ENCODE assay signal across 8 cellular contexts in the genomic region with DNA sequence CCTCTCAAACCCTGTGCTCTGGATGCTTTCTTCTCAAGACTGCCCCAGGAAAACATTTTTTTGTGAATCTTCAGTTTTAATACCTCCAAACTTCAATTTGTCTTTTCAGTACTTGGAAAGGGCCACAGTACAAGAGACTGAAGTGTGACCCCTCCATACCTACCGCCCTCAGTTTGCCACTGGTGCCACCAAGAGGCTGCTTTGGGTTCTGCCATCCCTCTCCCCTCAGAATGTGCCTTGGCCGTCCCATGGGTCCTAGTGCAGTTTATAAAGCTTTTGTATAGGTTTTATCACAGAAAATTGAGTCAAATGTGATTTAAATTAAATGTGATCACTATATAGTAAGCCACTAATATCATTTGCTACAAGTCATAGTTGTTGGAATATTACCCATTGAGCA.
DNase-seq lines count a peak whose midpoint lies in the region; ATAC-seq and TF ChIP-seq lines count a peak whose summit lies in the region.

No MANE protein-coding gene starts in this region.

- H3K79me2 ChIP-seq in osteoblast (ENCODE audit: insufficient read depth, low read length): no peaks in the 10 kb centered on the region

- H3K36me3 Mint-ChIP-seq in activated T-cell treated with anti-CD3 and anti-CD28 coated beads, Interleukin-2, amount 50 U/mL, for 4 hours (ENCODE audit: insufficient read depth): peaks cover 20% of the 10 kb centered on the region

- no peak overlapping the region for H3K4me3 Mint-ChIP-seq in activated T-cell treated with anti-CD3 and anti-CD28 coated beads, Interleukin-2, amount 50 U/mL, for 4 hours

- H3K27me3 Mint-ChIP-seq in activated T-cell treated with anti-CD3 and anti-CD28 coated beads, Interleukin-2, amount 50 U/mL, for 4 hours (ENCODE audit: low read depth): no peaks in the 10 kb centered on the region

- peak; percentile 68 for TF ChIP-seq CTCF in foreskin keratinocyte (conservative IDR thresholded peaks at IDR 0.05)
- TF ChIP-seq CTCF in osteoblast (IDR thresholded peaks at IDR 0.05; ENCODE audit: extremely low read depth, low read depth, low read length): peak; percentile 85

- H3K27me3 ChIP-seq in foreskin keratinocyte: no peaks in the 10 kb centered on the region
- no peaks in the 10 kb centered on the region for H3K27me3 ChIP-seq in osteoblast (ENCODE audit: insufficient read depth, low read length)

- peak; percentile 60 to 76 for ATAC-seq in activated T-cell treated with anti-CD3 and anti-CD28 coated beads, Interleukin-2, amount 50 U/mL, for 4 hours
- ATAC-seq in foreskin keratinocyte (peak; percentile 51), GM21619 (IDR thresholded peaks at IDR 0.05; ENCODE audit: unreplicated experiment) (no peak), GM18498 (IDR thresholded peaks at IDR 0.05; ENCODE audit: unreplicated experiment) (no peak)

- no peaks in the 10 kb centered on the region for H3K4me1 Mint-ChIP-seq in activated T-cell treated with anti-CD3 and anti-CD28 coated beads, Interleukin-2, amount 50 U/mL, for 4 hours (ENCODE audit: low read depth)

- no peak overlapping the region for H3K4me2 ChIP-seq in osteoblast (ENCODE audit: insufficient read depth, low read length)

- H2AFZ ChIP-seq in osteoblast (ENCODE audit: low read length): no peak overlapping the region

- peaks cover 5% of the 10 kb centered on the region for H3K4me1 ChIP-seq in foreskin keratinocyte
- peaks cover 3% of the 10 kb centered on the region for H3K4me1 ChIP-seq in osteoblast (ENCODE audit: insufficient read depth, low read length)

- H3K4me3 ChIP-seq in osteoblast (ENCODE audit: insufficient read depth, low read length): no peak overlapping the region

- DNase-seq in SHP77 (lab: John Stamatoyannopoulos, UW) (peak; percentile 9 to 28), SHP77 treated with DMSO at 0.1 percent for 48 hours (lab: John Stamatoyannopoulos, UW) (no peak), NCI-H1105 treated with DMSO at 0.1 percent for 48 hours (lab: John Stamatoyannopoulos, UW) (peak; percentile 10), foreskin keratinocyte (peak in 1 of 2 donors; percentile 4), osteoblast (ENCODE audit: insufficient read length, low spot score, missing footprints) (no peak)
- DNase-seq in activated T-cell treated with anti-CD3 and anti-CD28 coated beads, Interleukin-2, amount 50 U/mL, for 4 hours: peak; percentile 4

- no peaks in the 10 kb centered on the region for H3K9me3 Mint-ChIP-seq in activated T-cell treated with anti-CD3 and anti-CD28 coated beads, Interleukin-2, amount 50 U/mL, for 4 hours

- H4K20me1 ChIP-seq in osteoblast (ENCODE audit: insufficient read depth, low read length): no peaks in the 10 kb centered on the region

- H3K36me3 ChIP-seq in osteoblast (ENCODE audit: insufficient read depth, low read length): peaks cover 46% of the 10 kb centered on the region

- no peaks in the 10 kb centered on the region for H3K9me3 ChIP-seq in osteoblast (ENCODE audit: low read depth, low read length)

- H3K27ac ChIP-seq in foreskin keratinocyte (no peak overlapping the region), osteoblast (ENCODE audit: low read depth, low read length) (no peak overlapping the region)

Comparison
In these comparisons a context has a peak if more than half of its experiments do, and no peak if none do; other contexts are left out.
1. DNase-seq: peak in SHP77 (2 of 2), NCI-H1105 treated with DMSO at 0.1 percent for 48 hours (single experiment) and activated T-cell treated with anti-CD3 and anti-CD28 coated beads, Interleukin-2, amount 50 U/mL, for 4 hours (single experiment); none in SHP77 treated with DMSO at 0.1 percent for 48 hours (single experiment) and osteoblast (single experiment).
2. ATAC-seq: peak in activated T-cell treated with anti-CD3 and anti-CD28 coated beads, Interleukin-2, amount 50 U/mL, for 4 hours (2 of 2) and foreskin keratinocyte (single experiment); none in GM21619 (single experiment) and GM18498 (single experiment).